2 cellular contexts compared by ENCODE assay signal in the genomic region with DNA sequence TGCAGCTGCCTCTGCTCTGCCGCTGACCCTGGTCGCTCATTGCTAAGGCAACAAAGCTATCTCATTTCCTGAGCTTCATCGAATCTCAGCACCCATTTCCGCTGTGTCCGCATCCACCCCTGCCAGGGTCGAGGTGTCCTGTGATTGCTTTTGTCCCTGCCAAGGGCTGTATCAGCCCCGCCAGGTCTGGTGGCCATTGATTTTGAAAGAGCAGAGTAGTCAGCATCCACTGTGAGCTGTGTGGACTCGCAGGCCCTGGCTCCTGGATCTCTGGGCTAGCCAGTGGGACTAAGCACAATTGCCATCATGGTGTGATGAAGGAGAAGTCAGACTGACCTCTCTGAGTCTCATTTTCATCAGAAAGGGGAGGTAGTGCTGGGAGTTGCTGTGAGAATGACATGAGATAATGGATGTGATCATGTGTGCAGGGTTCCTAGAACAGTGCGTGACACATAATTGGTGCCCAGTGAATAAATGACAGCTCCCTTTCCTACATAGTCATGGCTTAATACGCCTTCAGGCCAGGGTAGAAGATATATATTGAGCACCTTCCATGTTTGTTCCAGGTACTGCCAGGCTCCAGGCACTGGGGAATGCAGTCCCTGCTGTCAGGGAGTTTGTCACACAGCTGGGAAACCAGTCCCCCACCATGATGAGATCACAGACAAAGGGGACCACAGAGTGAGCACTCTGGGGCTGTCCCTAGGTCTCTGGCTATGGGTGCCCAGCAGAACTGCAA.
A peak's percentile ranks its signal among the peaks of the same experiment; 100 is the strongest.
TF ChIP-seq lines count a peak whose summit lies in the region.

No MANE protein-coding gene starts in this region.

TF ChIP-seq in liver, 16 proteins besides CTCF, POLR2A, EP300 and RAD21:
- TF ChIP-seq NR2F2 (IDR thresholded peaks at IDR 0.05) (peak; percentile 69), SP1 (IDR thresholded peaks at IDR 0.05) (no peak)

TF ChIP-seq in HepG2, 621 proteins besides CTCF, POLR2A, EP300 and RAD21:
- no peak for TF ChIP-seq FOXC1 (CRISPR knock-in tag; IDR thresholded peaks at IDR 0.05; ENCODE audit: borderline replicate concordance)
- no peak for TF ChIP-seq ATM (IDR thresholded peaks at IDR 0.05; ENCODE audit: borderline replicate concordance)
- TF ChIP-seq, protein P1, sequence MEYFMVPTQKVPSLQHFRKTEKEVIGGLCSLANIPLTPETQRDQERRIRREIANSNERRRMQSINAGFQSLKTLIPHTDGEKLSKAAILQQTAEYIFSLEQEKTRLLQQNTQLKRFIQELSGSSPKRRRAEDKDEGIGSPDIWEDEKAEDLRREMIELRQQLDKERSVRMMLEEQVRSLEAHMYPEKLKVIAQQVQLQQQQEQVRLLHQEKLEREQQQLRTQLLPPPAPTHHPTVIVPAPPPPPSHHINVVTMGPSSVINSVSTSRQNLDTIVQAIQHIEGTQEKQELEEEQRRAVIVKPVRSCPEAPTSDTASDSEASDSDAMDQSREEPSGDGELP (IDR thresholded peaks at IDR 0.05; ENCODE audit: borderline replicate concordance, low read depth): no peak
